ENCODE assay signal across 30 cellular contexts in genomic region chrX:132443196-132443595, GRCh38.
"Had no signal": no experiment of that assay in that cellular context is flagged by ENCODE, and none has a peak within 500 bp of the region (broad histone marks: within the 10 kb centered on the region; RNA-seq: fewer than 3 reads in every experiment).

No MANE protein-coding gene starts in this region.

- H3K36me3 Mint-ChIP-seq: activated naive CD8-positive, alpha-beta T cell treated with anti-CD3 and anti-CD28 coated beads, Interleukin-2, amount 10 ng/mL, durations not matched to agents 7 days and 5 days had no signal

- H3K4me3 ChIP-seq: ascending aorta, body of pancreas, MG63, Peyer's patch, SJSA1 had no signal

- ATAC-seq: body of pancreas, SK-N-SH treated with all-trans-retinoic acid at 6 μM for 48 hours, T-helper 17 cell had no signal

- H3K36me3 ChIP-seq: ascending aorta, MG63, Peyer's patch, SJSA1 had no signal

- DNase-seq: activated CD4-positive, alpha-beta memory T cell treated with anti-CD3 and anti-CD28 coated beads, Interleukin-2, amount 10 ng/mL, durations not matched to agents 7 days and 5 days; activated CD4-positive, alpha-beta T cell treated with anti-CD3 and anti-CD28 coated beads, Interleukin-2, amount 50 U/mL, for 1 hour; activated CD4-positive, CD25-positive, alpha-beta regulatory T cell; activated naive CD4-positive, alpha-beta T cell treated with anti-CD3 and anti-CD28 coated beads, Interleukin-2, amount 50 U/mL, for 16 hours; activated naive CD8-positive, alpha-beta T cell treated with anti-CD3 and anti-CD28 coated beads, Interleukin-2, amount 10 ng/mL, durations not matched to agents 7 days and 5 days; activated T-cell treated with anti-CD3 and anti-CD28 coated beads for 4 hours; amniotic stem cell; central memory CD4-positive, alpha-beta T cell; MG63; NCI-H1092 treated with DMSO at 0.1 percent for 48 hours; NCI-H1417 treated with DMSO at 0.1 percent for 48 hours; NCI-H1694; NCI-H2029; NCI-H2107; NCI-H2171 treated with DMSO at 0.1 percent for 48 hours; NCI-H345; NCI-H510A; NCI-H69; NK-92 treated with Interleukin-12 subunit alpha and Interleukin-12 subunit beta, amount 100 ng/mL, for 24 hours; Peyer's patch; SHP77; T-helper 17 cell; T1000 had no signal

- H3K9me3 ChIP-seq: body of pancreas, MG63, Peyer's patch, SJSA1 had no signal

- FAIRE-seq: bronchial epithelial cell had no signal

- H3K27ac Mint-ChIP-seq: activated CD4-positive, alpha-beta memory T cell treated with anti-CD3 and anti-CD28 coated beads, Interleukin-2, amount 10 ng/mL, durations not matched to agents 7 days and 5 days; activated naive CD8-positive, alpha-beta T cell treated with anti-CD3 and anti-CD28 coated beads, Interleukin-2, amount 10 ng/mL, durations not matched to agents 7 days and 5 days; T-helper 17 cell had no signal

- H3K4me1 Mint-ChIP-seq: activated CD4-positive, alpha-beta memory T cell treated with anti-CD3 and anti-CD28 coated beads, Interleukin-2, amount 10 ng/mL, durations not matched to agents 7 days and 5 days; activated naive CD8-positive, alpha-beta T cell treated with anti-CD3 and anti-CD28 coated beads, Interleukin-2, amount 10 ng/mL, durations not matched to agents 7 days and 5 days had no signal

- H3K27me3 ChIP-seq: ascending aorta, body of pancreas, MG63, Peyer's patch, SJSA1 had no signal

- H3K27ac ChIP-seq: ascending aorta, body of pancreas, Peyer's patch, RWPE1, SJSA1, VCaP had no signal

- H3K4me3 Mint-ChIP-seq: activated CD4-positive, alpha-beta memory T cell treated with anti-CD3 and anti-CD28 coated beads, Interleukin-2, amount 10 ng/mL, durations not matched to agents 7 days and 5 days; activated naive CD8-positive, alpha-beta T cell treated with anti-CD3 and anti-CD28 coated beads, Interleukin-2, amount 10 ng/mL, durations not matched to agents 7 days and 5 days; T-helper 17 cell had no signal

- H3K27me3 Mint-ChIP-seq: activated CD4-positive, alpha-beta memory T cell treated with anti-CD3 and anti-CD28 coated beads, Interleukin-2, amount 10 ng/mL, durations not matched to agents 7 days and 5 days; activated naive CD8-positive, alpha-beta T cell treated with anti-CD3 and anti-CD28 coated beads, Interleukin-2, amount 10 ng/mL, durations not matched to agents 7 days and 5 days; T-helper 17 cell had no signal

- H3K4me1 ChIP-seq: ascending aorta, body of pancreas, Peyer's patch, SJSA1 had no signal
